ENCODE assay signal across 9 cellular contexts in genomic region chr20:53581444-53582311, GRCh38. TPM values are rescaled to one million over a fixed set of nuclear protein-coding genes. Genes with fewer than 3 reads are reported as not detected.
DNase-seq lines count a peak whose midpoint lies in the region; ATAC-seq and TF ChIP-seq lines count a peak whose summit lies in the region.
"Had no signal": no experiment of that assay in that cellular context is flagged by ENCODE, and none has a peak within 500 bp of the region (broad histone marks: within the 10 kb centered on the region; RNA-seq: fewer than 3 reads in every experiment).

No MANE protein-coding gene starts in this region.

- H3K36me3 Mint-ChIP-seq in GM23338 (ENCODE audit: low read depth), result peaks cover 54% of the 10 kb centered on the region
- peaks cover 72% of the 10 kb centered on the region for H3K36me3 Mint-ChIP-seq in T-helper 2 cell treated with Interferon-gamma antibody and Interleukin-4, amounts not matched to agents 5 μg/mL and 100 μg/mL, for 36 hours (ENCODE audit: low read depth)
- H3K36me3 Mint-ChIP-seq in stimulated activated effector memory CD8-positive, alpha-beta T cell treated with anti-CD3 and anti-CD28 coated beads, Interleukin-12 subunit alpha, Interleukin-12 subunit beta, amount 100 ng/mL, for 72 hours, result peaks cover 64% of the 10 kb centered on the region

- H3K79me2 ChIP-seq in GM23338 (replicated peaks; ENCODE audit: insufficient read depth), result peaks cover 99% of the 10 kb centered on the region

- no peak overlapping the region for H3K4me3 Mint-ChIP-seq in GM23338
- H3K4me3 Mint-ChIP-seq in T-helper 2 cell treated with Interferon-gamma antibody and Interleukin-4, amounts not matched to agents 5 μg/mL and 100 μg/mL, for 36 hours, result peak overlapping the region; percentile 84
- peak overlapping the region; percentile 67 for H3K4me3 Mint-ChIP-seq in stimulated activated effector memory CD8-positive, alpha-beta T cell treated with anti-CD3 and anti-CD28 coated beads, Interleukin-12 subunit alpha, Interleukin-12 subunit beta, amount 100 ng/mL, for 72 hours

- peaks cover 28% of the 10 kb centered on the region for H3K36me3 ChIP-seq in GM23338 (ENCODE audit: insufficient read depth)
- peaks cover 17 to 35% (median 26%) of the 10 kb centered on the region in 4 donors for H3K36me3 ChIP-seq in esophagus muscularis mucosa

- peaks cover 13% of the 10 kb centered on the region; the same call in 1 of the 2 replicates for H3F3A ChIP-seq in GM23338 (replicated peaks; ENCODE audit: low read depth)

- DNase-seq in GM23338 (ENCODE audit: low spot score), result no peak
- DNase-seq in T-helper 2 cell treated with Interferon-gamma antibody and Interleukin-4, amounts not matched to agents 5 μg/mL and 100 μg/mL, for 36 hours (ENCODE audit: low spot score), result peak; percentile 11
- no peak for DNase-seq in esophagus muscularis mucosa (ENCODE audit: extremely low spot score)
- peak in 1 of 2 donors; percentile 65 for DNase-seq in stimulated activated effector memory CD8-positive, alpha-beta T cell treated with anti-CD3 and anti-CD28 coated beads, Interleukin-12 subunit alpha, Interleukin-12 subunit beta, amount 100 ng/mL, for 72 hours (ENCODE audit: low spot score in 2 of 2)
- DNase-seq in SW480 (ENCODE audit: low spot score), result no peak
- no peak for DNase-seq in activated CD4-positive, CD25-positive, alpha-beta regulatory T cell (lab: John Stamatoyannopoulos, UW)
- DNase-seq: Karpas-422 had no signal

- no peaks in the 10 kb centered on the region for H3K27me3 ChIP-seq in GM23338 (ENCODE audit: insufficient read depth)
- H3K27me3 ChIP-seq in esophagus muscularis mucosa, result no peaks in the 10 kb centered on the region

- H3K4me3 ChIP-seq in GM23338 (no peak overlapping the region), esophagus muscularis mucosa (no peak overlapping the region)

- peaks cover 54% of the 10 kb centered on the region for H3K4me1 ChIP-seq in GM23338 (ENCODE audit: insufficient read depth)
- peaks cover 71 to 84% (median 82%) of the 10 kb centered on the region in 4 donors for H3K4me1 ChIP-seq in esophagus muscularis mucosa

- no peak for TF ChIP-seq CTCF in GM23338 (conservative IDR thresholded peaks at IDR 0.05; ENCODE audit: low read depth in 2 of 2)
- TF ChIP-seq CTCF in esophagus muscularis mucosa (IDR thresholded peaks at IDR 0.05), result no peak

- TF ChIP-seq EP300 in esophagus muscularis mucosa (IDR thresholded peaks at IDR 0.05), result no peak

- H3K27ac Mint-ChIP-seq in GM23338, result peak overlapping the region; percentile 70; the same call in 1 of the 2 replicates
- H3K27ac Mint-ChIP-seq in T-helper 2 cell treated with Interferon-gamma antibody and Interleukin-4, amounts not matched to agents 5 μg/mL and 100 μg/mL, for 36 hours, result peak overlapping the region; percentile 91
- H3K27ac Mint-ChIP-seq in stimulated activated effector memory CD8-positive, alpha-beta T cell treated with anti-CD3 and anti-CD28 coated beads, Interleukin-12 subunit alpha, Interleukin-12 subunit beta, amount 100 ng/mL, for 72 hours, result peak overlapping the region; percentile 94

- no peaks in the 10 kb centered on the region for H3K9me3 ChIP-seq in esophagus muscularis mucosa

- no peaks in the 10 kb centered on the region for H3K9me3 Mint-ChIP-seq in GM23338
- no peaks in the 10 kb centered on the region for H3K9me3 Mint-ChIP-seq in T-helper 2 cell treated with Interferon-gamma antibody and Interleukin-4, amounts not matched to agents 5 μg/mL and 100 μg/mL, for 36 hours
- H3K9me3 Mint-ChIP-seq in stimulated activated effector memory CD8-positive, alpha-beta T cell treated with anti-CD3 and anti-CD28 coated beads, Interleukin-12 subunit alpha, Interleukin-12 subunit beta, amount 100 ng/mL, for 72 hours, result no peaks in the 10 kb centered on the region

- peaks cover 37% of the 10 kb centered on the region for H4K20me1 ChIP-seq in GM23338 (replicated peaks; ENCODE audit: insufficient read depth)

- intact Hi-C loops in esophagus muscularis mucosa (cut with DNase I), result loop anchor here (5.0 kb wide), 1 partner anchor 246 kb away; no protein-coding TSS in a partner anchor

- H3K9me2 ChIP-seq in GM23338 (ENCODE audit: insufficient read depth), result no peaks in the 10 kb centered on the region

- TF ChIP-seq POLR2A in esophagus muscularis mucosa (IDR thresholded peaks at IDR 0.05; ENCODE audit: low read depth), result no peak

- H3K4me2 ChIP-seq in GM23338, result no peak overlapping the region

- H3K4me1 Mint-ChIP-seq in GM23338, result peaks cover 72% of the 10 kb centered on the region
- peaks cover 74% of the 10 kb centered on the region for H3K4me1 Mint-ChIP-seq in T-helper 2 cell treated with Interferon-gamma antibody and Interleukin-4, amounts not matched to agents 5 μg/mL and 100 μg/mL, for 36 hours (ENCODE audit: low read depth)
- H3K4me1 Mint-ChIP-seq in stimulated activated effector memory CD8-positive, alpha-beta T cell treated with anti-CD3 and anti-CD28 coated beads, Interleukin-12 subunit alpha, Interleukin-12 subunit beta, amount 100 ng/mL, for 72 hours, result peaks cover 77% of the 10 kb centered on the region

- peaks cover 4% of the 10 kb centered on the region for H3K27me3 Mint-ChIP-seq in GM23338 (ENCODE audit: insufficient read depth, low read depth, poor library complexity)
- no peaks in the 10 kb centered on the region for H3K27me3 Mint-ChIP-seq in T-helper 2 cell treated with Interferon-gamma antibody and Interleukin-4, amounts not matched to agents 5 μg/mL and 100 μg/mL, for 36 hours (ENCODE audit: low read depth)

- ATAC-seq in GM23338 (no peak), HG03565 (IDR thresholded peaks at IDR 0.05; ENCODE audit: unreplicated experiment) (no peak), GM21390 (IDR thresholded peaks at IDR 0.05; ENCODE audit: unreplicated experiment) (no peak)
- ATAC-seq in stimulated activated effector memory CD8-positive, alpha-beta T cell treated with anti-CD3 and anti-CD28 coated beads, Interleukin-12 subunit alpha, Interleukin-12 subunit beta, amount 100 ng/mL, for 72 hours, result no peak

- peak overlapping the region; percentile 92 for H3K27ac ChIP-seq in GM23338 (ENCODE audit: low read depth)
- H3K27ac ChIP-seq in esophagus muscularis mucosa (replicated peaks in 1 of 4), result peak overlapping the region; percentile 62 to 76 (median 71)

- no peak overlapping the region for H2AFZ ChIP-seq in GM23338

- WGBS in esophagus muscularis mucosa, result 93% methylated on average over 43 of the region's 46 CpGs

TF ChIP-seq in GM23338, 12 proteins besides CTCF, POLR2A, EP300 and RAD21:
- TF ChIP-seq ETS1 (IDR thresholded peaks at IDR 0.05), result no peak
- no peak for TF ChIP-seq EZH2 (IDR thresholded peaks at IDR 0.05; ENCODE audit: low read depth, unreplicated experiment)
- no peak for TF ChIP-seq REST (IDR thresholded peaks at IDR 0.05; ENCODE audit: unreplicated experiment)
- TF ChIP-seq POLR2AphosphoS5 (IDR thresholded peaks at IDR 0.05; ENCODE audit: low read depth), result no peak
- TF ChIP-seq NANOG (IDR thresholded peaks at IDR 0.05; ENCODE audit: borderline replicate concordance), result no peak
- no peak for TF ChIP-seq EZH2phosphoT487 (IDR thresholded peaks at IDR 0.05; ENCODE audit: unreplicated experiment)
- no peak for TF ChIP-seq STAT1 (IDR thresholded peaks at IDR 0.05; ENCODE audit: unreplicated experiment)
- TF ChIP-seq CREB1 (CRISPR knock-in tag; IDR thresholded peaks at IDR 0.05; ENCODE audit: low read depth), result no peak

RNA-seq across cellular contexts. Expression of gene ZNF217, which starts 12.0 kb away (rescaled TPM):
- 76.7 and 78.0 TPM in 2 replicates for total RNA-seq in GM23338 (2014; rRNA removed; shearing (Covaris generic))
- polyA plus RNA-seq in GM23338 (2016; fragmentation: Nextera tagmentation; extraction: Ambion mirVana), result 30.8 and 32.8 TPM in 2 replicates
- total RNA-seq in esophagus muscularis mucosa, result 10 to 100 TPM; 15.4 to 27.3 (median 18.6) TPM
